Comparison of ENCODE assay signal across 8 cellular contexts in the genomic region with DNA sequence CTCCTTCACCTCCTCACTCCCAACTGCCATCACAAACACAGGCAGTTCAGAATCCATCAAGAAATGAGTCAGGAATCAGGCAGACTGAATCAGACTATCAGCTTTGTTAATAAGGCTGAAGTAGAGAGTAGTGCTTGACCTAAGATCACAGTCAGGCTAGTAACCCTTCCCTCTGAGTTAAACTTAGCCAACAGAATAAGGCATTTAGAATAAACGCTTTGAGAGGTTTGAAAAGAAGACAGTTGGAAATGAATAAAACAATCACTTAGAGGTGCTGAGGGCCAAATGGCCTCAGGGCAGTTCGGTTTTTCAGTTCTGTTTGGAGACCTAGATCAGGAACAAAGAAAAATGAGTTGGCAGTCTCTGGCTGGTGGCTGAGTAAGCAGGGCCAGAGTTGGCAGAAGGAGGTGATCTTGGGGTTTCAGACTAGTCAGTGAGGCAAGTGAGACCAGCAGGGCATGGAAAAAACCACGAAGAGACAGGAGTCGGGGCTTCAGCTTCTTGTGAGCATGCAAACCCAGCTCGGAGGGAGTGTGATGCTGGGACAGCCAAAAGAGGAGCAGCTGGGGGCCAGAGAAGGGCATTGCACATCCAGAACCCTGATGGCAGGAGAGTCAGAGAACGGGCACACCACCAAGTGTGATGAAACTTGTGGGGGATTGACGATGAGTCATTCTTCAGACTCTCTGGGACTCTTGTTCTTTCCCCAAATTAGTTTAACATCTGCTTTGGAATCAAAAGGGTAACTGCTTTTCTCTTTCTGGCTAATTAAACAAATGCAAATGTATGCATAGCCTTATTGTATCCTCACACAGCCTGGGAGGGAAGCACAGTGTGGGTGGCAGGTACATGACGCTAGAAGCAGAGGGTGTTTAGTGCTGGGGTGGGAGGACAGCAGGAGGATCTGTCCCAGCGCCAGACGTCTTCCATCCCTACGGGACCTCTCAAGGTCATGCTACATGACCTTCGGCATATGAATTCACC. TPM values are rescaled to one million over a fixed set of nuclear protein-coding genes. Genes with fewer than 3 reads are reported as not detected.
A peak's percentile ranks its signal among the peaks of the same experiment; 100 is the strongest.
DNase-seq lines count a peak whose midpoint lies in the region; ATAC-seq and TF ChIP-seq lines count a peak whose summit lies in the region.

No MANE protein-coding gene starts in this region.

- no peak overlapping the region for H3K9ac ChIP-seq in rectal smooth muscle tissue (ENCODE audit: low read length)

- DNase-seq in activated T-cell treated with anti-CD3 and anti-CD28 coated beads for 48 hours (ENCODE audit: low read depth) = peak; percentile 27
- no peak for DNase-seq in activated T-cell treated with anti-CD3 and anti-CD28 coated beads for 4 hours
- peak; percentile 88 for DNase-seq in T1000 (lab: John Stamatoyannopoulos, UW)
- DNase-seq in fibroblast of the aortic adventitia (ENCODE audit: low read depth) = peak; percentile 94
- no peak for DNase-seq in mesothelial cell of epicardium (ENCODE audit: low spot score in 2 of 2, unreplicated experiment in 2 of 2)

- no peaks in the 10 kb centered on the region for H3K4me1 ChIP-seq in rectal smooth muscle tissue (ENCODE audit: control insufficient read depth, insufficient read depth, low read length)

- ATAC-seq in HG03108 (IDR thresholded peaks at IDR 0.05; ENCODE audit: unreplicated experiment) (peak; percentile 51), HG03139 (IDR thresholded peaks at IDR 0.05; ENCODE audit: unreplicated experiment) (no peak)

- no peaks in the 10 kb centered on the region for H3K9me3 Mint-ChIP-seq in mesothelial cell of epicardium

- peaks cover 7% of the 10 kb centered on the region for H3K27me3 Mint-ChIP-seq in mesothelial cell of epicardium (ENCODE audit: low read depth)

- H3K4me3 ChIP-seq in fibroblast of the aortic adventitia (ENCODE audit: low read depth, low read length) (no peak overlapping the region), rectal smooth muscle tissue (ENCODE audit: low read length) (no peak overlapping the region)

- no peaks in the 10 kb centered on the region for H3K36me3 ChIP-seq in rectal smooth muscle tissue (ENCODE audit: control insufficient read depth, insufficient read depth, low read length)

- peak overlapping the region; percentile 16 for H3K27ac ChIP-seq in rectal smooth muscle tissue (ENCODE audit: low read depth, low read length)

- H3K27me3 ChIP-seq in rectal smooth muscle tissue (ENCODE audit: control insufficient read depth, insufficient read depth, low read length) = no peaks in the 10 kb centered on the region

- peaks cover 5% of the 10 kb centered on the region for H3K4me1 Mint-ChIP-seq in mesothelial cell of epicardium

- no peak overlapping the region for H3K4me3 Mint-ChIP-seq in mesothelial cell of epicardium

- H3K36me3 Mint-ChIP-seq in mesothelial cell of epicardium = no peaks in the 10 kb centered on the region

- no peak overlapping the region for H3K27ac Mint-ChIP-seq in mesothelial cell of epicardium

- TF ChIP-seq CTCF in fibroblast of the aortic adventitia (IDR thresholded peaks at IDR 0.05; ENCODE audit: insufficient read depth, low read length) = no peak
- no peak for TF ChIP-seq CTCF in mesothelial cell of epicardium (IDR thresholded peaks at IDR 0.05; ENCODE audit: unreplicated experiment)

RNA-seq across cellular contexts. Expression of a gene that starts 54.8 kb away (rescaled TPM):
- 13.6 and 16.8 TPM in 2 replicates for total RNA-seq in fibroblast of the aortic adventitia (ENCODE audit: low replicate concordance)
- 35.6 to 37.7 TPM (median 36.8 TPM) in 3 replicates for total RNA-seq in mesothelial cell of epicardium

Comparison
In these comparisons a context has a peak if more than half of its experiments do, and no peak if none do; other contexts are left out.
1. DNase-seq: peak in activated T-cell treated with anti-CD3 and anti-CD28 coated beads for 48 hours (single experiment), T1000 (single experiment) and fibroblast of the aortic adventitia (single experiment); none in activated T-cell treated with anti-CD3 and anti-CD28 coated beads for 4 hours (single experiment) and mesothelial cell of epicardium (0 of 2).